Comparison of ENCODE assay signal across 11 cellular contexts in genomic region chr1:167708940-167709389, GRCh38. TPM values are rescaled to one million over a fixed set of nuclear protein-coding genes. Genes with fewer than 3 reads are reported as not detected.
A peak's percentile ranks its signal among the peaks of the same experiment; 100 is the strongest.
DNase-seq lines count a peak whose midpoint lies in the region; ATAC-seq and TF ChIP-seq lines count a peak whose summit lies in the region.
"Had no signal": no experiment of that assay in that cellular context is flagged by ENCODE, and none has a peak within 500 bp of the region (broad histone marks: within the 10 kb centered on the region; RNA-seq: fewer than 3 reads in every experiment).

No MANE protein-coding gene starts in this region.

- H2AFZ ChIP-seq in PC-3 (ENCODE audit: low read length) = no peak overlapping the region

- peaks cover 46% of the 10 kb centered on the region for H3K36me3 Mint-ChIP-seq in dendritic cell treated with granulocyte-macrophage colony-stimulating factor and Interleukin-4, amounts not matched to agents 40 ng/mL and 50 ng/mL, for 4 days (ENCODE audit: low read depth)
- H3K36me3 Mint-ChIP-seq in activated T-cell treated with anti-CD3 and anti-CD28 coated beads, Interleukin-2, amount 50 U/mL, for 4 hours (ENCODE audit: insufficient read depth) = peaks cover 7% of the 10 kb centered on the region

- CTCF ChIA-PET in PC-3 (lab: Charles Lee) = no interaction called here

- H3K36me3 ChIP-seq in BLaER1 treated with 17β-estradiol and CSF1 and Interleukin-3, amounts not matched to agents 10 nM and 100 nM = peaks cover 26 to 42% (median 32%) of the 10 kb centered on the region in 11 experiments
- no peaks in the 10 kb centered on the region for H3K36me3 ChIP-seq in PC-3 (ENCODE audit: low read depth, low read length)

- H3K27me3 Mint-ChIP-seq in dendritic cell treated with granulocyte-macrophage colony-stimulating factor and Interleukin-4, amounts not matched to agents 40 ng/mL and 50 ng/mL, for 4 days = peaks cover 19% of the 10 kb centered on the region
- no peaks in the 10 kb centered on the region for H3K27me3 Mint-ChIP-seq in activated T-cell treated with anti-CD3 and anti-CD28 coated beads, Interleukin-2, amount 50 U/mL, for 4 hours (ENCODE audit: low read depth)

- no peak overlapping the region for H3K4me3 ChIP-seq in BLaER1 treated with 17β-estradiol and CSF1 and Interleukin-3, amounts not matched to agents 10 nM and 100 nM
- H3K4me3 ChIP-seq in PC-3 (ENCODE audit: low read length) = no peak overlapping the region

- 0 out of 22 replicates have a peak overlapping the region, but pooled peaks of 1 of the 11 experiments have one; percentile 16 for H3K27ac ChIP-seq in BLaER1 treated with 17β-estradiol and CSF1 and Interleukin-3, amounts not matched to agents 10 nM and 100 nM
- H3K27ac ChIP-seq in PC-3 (ENCODE audit: low read length) = no peak overlapping the region

- peak overlapping the region; percentile 22 for H3K27ac Mint-ChIP-seq in dendritic cell treated with granulocyte-macrophage colony-stimulating factor and Interleukin-4, amounts not matched to agents 40 ng/mL and 50 ng/mL, for 4 days
- H3K27ac Mint-ChIP-seq: activated CD4-positive, alpha-beta T cell treated with anti-CD3 and anti-CD28 coated beads, Interleukin-2, amount 10 ng/mL, durations not matched to agents 7 days and 5 days had no signal

- no peak overlapping the region for H3K4me3 Mint-ChIP-seq in dendritic cell treated with granulocyte-macrophage colony-stimulating factor and Interleukin-4, amounts not matched to agents 40 ng/mL and 50 ng/mL, for 4 days
- no peak overlapping the region for H3K4me3 Mint-ChIP-seq in activated T-cell treated with anti-CD3 and anti-CD28 coated beads, Interleukin-2, amount 50 U/mL, for 4 hours
- H3K4me3 Mint-ChIP-seq: activated CD4-positive, alpha-beta T cell treated with anti-CD3 and anti-CD28 coated beads, Interleukin-2, amount 10 ng/mL, durations not matched to agents 7 days and 5 days had no signal

- no peaks in the 10 kb centered on the region for H3K79me2 ChIP-seq in PC-3 (ENCODE audit: low read length)

- no peaks in the 10 kb centered on the region for H3K9me2 ChIP-seq in PC-3 (replicated peaks; ENCODE audit: low read length)

- H3F3A ChIP-seq in PC-3 (ENCODE audit: low read length, unreplicated experiment) = no peaks in the 10 kb centered on the region

- H3K9ac ChIP-seq in BLaER1 treated with 17β-estradiol and CSF1 and Interleukin-3, amounts not matched to agents 10 nM and 100 nM = no peak overlapping the region
- H3K9ac ChIP-seq in PC-3 (ENCODE audit: low read length) = no peak overlapping the region

- H3K27me3 ChIP-seq in BLaER1 treated with 17β-estradiol and CSF1 and Interleukin-3, amounts not matched to agents 10 nM and 100 nM = peaks cover 46 to 77% (median 57%) of the 10 kb centered on the region in 11 experiments
- peaks cover 24% of the 10 kb centered on the region for H3K27me3 ChIP-seq in PC-3 (ENCODE audit: low read length)

- ATAC-seq in GM19043 (IDR thresholded peaks at IDR 0.05; ENCODE audit: low read depth, unreplicated experiment) (peak; percentile 45), GM19035 (IDR thresholded peaks at IDR 0.05; ENCODE audit: unreplicated experiment) (no peak), PC-3 (no peak)
- ATAC-seq in activated T-cell treated with anti-CD3 and anti-CD28 coated beads, Interleukin-2, amount 50 U/mL, for 4 hours = no peak

- no peaks in the 10 kb centered on the region for H3K9me3 Mint-ChIP-seq in dendritic cell treated with granulocyte-macrophage colony-stimulating factor and Interleukin-4, amounts not matched to agents 40 ng/mL and 50 ng/mL, for 4 days
- H3K9me3 Mint-ChIP-seq in activated T-cell treated with anti-CD3 and anti-CD28 coated beads, Interleukin-2, amount 50 U/mL, for 4 hours = no peaks in the 10 kb centered on the region
- H3K9me3 Mint-ChIP-seq: activated CD4-positive, alpha-beta T cell treated with anti-CD3 and anti-CD28 coated beads, Interleukin-2, amount 10 ng/mL, durations not matched to agents 7 days and 5 days had no signal

- POLR2A ChIA-PET in PC-3 (lab: Charles Lee; ENCODE audit: unreplicated experiment) = no interaction called here

- peaks cover 52 to 98% (median 71%) of the 10 kb centered on the region in 11 experiments for H4K20me1 ChIP-seq in BLaER1 treated with 17β-estradiol and CSF1 and Interleukin-3, amounts not matched to agents 10 nM and 100 nM
- no peaks in the 10 kb centered on the region for H4K20me1 ChIP-seq in PC-3 (ENCODE audit: low read length)

- intact Hi-C loops in dendritic cell treated with granulocyte-macrophage colony-stimulating factor and Interleukin-4, amounts not matched to agents 40 ng/mL and 50 ng/mL, for 4 days (cut with micrococcal nuclease) = no loop called here
- intact Hi-C loops in PC-3 (cut with micrococcal nuclease) = no loop called here

- no peak for TF ChIP-seq CTCF in PC-3 (conservative IDR thresholded peaks at IDR 0.05; ENCODE audit: low read depth, low read length)

- peaks cover 21% of the 10 kb centered on the region for H3K4me1 Mint-ChIP-seq in dendritic cell treated with granulocyte-macrophage colony-stimulating factor and Interleukin-4, amounts not matched to agents 40 ng/mL and 50 ng/mL, for 4 days (ENCODE audit: low read depth)
- H3K4me1 Mint-ChIP-seq in activated T-cell treated with anti-CD3 and anti-CD28 coated beads, Interleukin-2, amount 50 U/mL, for 4 hours (ENCODE audit: low read depth) = peaks cover 33% of the 10 kb centered on the region

- peak overlapping the region; percentile 27 to 75 (median 52) for H3K4me2 ChIP-seq in BLaER1 treated with 17β-estradiol and CSF1 and Interleukin-3, amounts not matched to agents 10 nM and 100 nM
- H3K4me2 ChIP-seq in PC-3 (ENCODE audit: low read length) = no peak overlapping the region

- BruUV-seq in PC-3 (replicated peaks; lab: Mats Ljungman, UMichigan) = no TSS peak

- peak; percentile 75 to 82 for DNase-seq in Kasumi-1 (lab: John Stamatoyannopoulos, UW)
- DNase-seq in PC-3 = no peak
- no peak for DNase-seq in activated CD4-positive, alpha-beta T cell treated with anti-CD3 and anti-CD28 coated beads, Interleukin-2, amount 50 U/mL, for 1 hour
- DNase-seq in activated T-cell treated with anti-CD3 and anti-CD28 coated beads, Interleukin-2, amount 50 U/mL, for 4 hours = no peak
- DNase-seq: activated CD4-positive, alpha-beta T cell treated with anti-CD3 and anti-CD28 coated beads, Interleukin-2, amount 10 ng/mL, durations not matched to agents 7 days and 5 days; head of caudate nucleus; NCI-H774 had no signal

- H3K9me3 ChIP-seq in BLaER1 treated with 17β-estradiol and CSF1 and Interleukin-3, amounts not matched to agents 10 nM and 100 nM (replicated peaks in 1 of 11) = no peaks in the 10 kb centered on the region
- no peaks in the 10 kb centered on the region for H3K9me3 ChIP-seq in PC-3 (ENCODE audit: low read length)

- peaks cover 28 to 68% (median 32%) of the 10 kb centered on the region in 10 experiments for H3K4me1 ChIP-seq in BLaER1 treated with 17β-estradiol and CSF1 and Interleukin-3, amounts not matched to agents 10 nM and 100 nM
- 0 out of 2 replicates have a peak, but pooled peaks cover 3% of the 10 kb centered on the region for H3K4me1 ChIP-seq in PC-3 (ENCODE audit: insufficient read depth, low read length)

RNA-seq across cellular contexts. Expression of gene MPZL1, which starts 12.8 kb away (rescaled TPM):
- 86.5 and 95.1 TPM in 2 replicates for total RNA-seq in PC-3 (2014; rRNA removed)
- total RNA-seq in activated T-cell treated with anti-CD3 and anti-CD28 coated beads, Interleukin-2, amount 50 U/mL, for 4 hours = 10 to 100 TPM; 12.6 to 15.3 (median 15.3) TPM

Comparison
In these comparisons a context has a peak if more than half of its experiments do, and no peak if none do; other contexts are left out.
1. DNase-seq: peak in Kasumi-1 (2 of 2); none in PC-3 (single experiment), activated CD4-positive, alpha-beta T cell treated with anti-CD3 and anti-CD28 coated beads, Interleukin-2, amount 50 U/mL, for 1 hour (single experiment) and activated T-cell treated with anti-CD3 and anti-CD28 coated beads, Interleukin-2, amount 50 U/mL, for 4 hours (single experiment).